In the genomic region with DNA sequence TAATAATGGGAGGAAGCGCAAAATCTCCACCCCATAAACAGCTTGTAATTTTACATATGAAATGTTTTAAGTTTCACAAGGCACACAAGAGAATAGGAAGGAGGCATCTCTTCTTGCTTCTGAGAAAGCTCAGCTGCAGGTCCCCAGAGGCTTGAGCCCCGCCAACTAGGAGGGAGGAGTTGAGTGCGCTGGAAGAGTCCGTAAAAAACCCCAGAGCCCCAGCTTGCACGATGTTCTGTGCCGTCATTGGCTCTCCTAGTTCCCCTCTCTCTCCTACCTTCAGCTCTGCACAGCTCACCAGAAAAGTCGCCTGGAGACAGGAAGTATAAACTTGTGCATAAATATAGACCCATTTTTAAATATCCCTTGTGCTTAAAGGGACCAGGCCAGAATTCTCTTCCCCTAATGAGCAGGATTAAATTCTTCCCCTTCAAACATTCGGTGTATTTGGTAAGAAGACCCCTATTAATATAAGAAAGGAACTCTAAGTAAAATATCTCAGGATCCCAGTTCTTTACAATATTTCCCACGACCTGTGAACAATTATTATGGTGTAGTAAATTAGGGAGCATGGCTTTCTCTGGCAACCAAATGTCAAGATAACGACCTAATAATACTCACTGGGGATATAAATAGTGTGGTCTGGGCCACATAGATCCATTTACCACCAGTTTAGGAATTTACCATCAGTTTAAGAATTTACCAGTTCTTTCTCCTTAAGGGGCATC, we compare ENCODE assay signal across 8 cellular contexts. TPM values are rescaled to one million over a fixed set of nuclear protein-coding genes. Genes with fewer than 3 reads are reported as not detected.
DNase-seq lines count a peak whose midpoint lies in the region; TF ChIP-seq lines count a peak whose summit lies in the region.

No MANE protein-coding gene starts in this region.

- TF ChIP-seq CTCF in GM13977 (IDR thresholded peaks at IDR 0.05; ENCODE audit: extremely low read depth, insufficient read depth, missing control alignments) (no peak), HFFc6 (IDR thresholded peaks at IDR 0.05) (no peak), spleen (IDR thresholded peaks at IDR 0.05 in 8 of 11, conservative IDR thresholded peaks at IDR 0.05 in 3 of 11) (peak in 1 of 11 experiments; percentile 14)

- no peak for TF ChIP-seq POLR2A in spleen (IDR thresholded peaks at IDR 0.05)

- H3K27ac ChIP-seq in spleen, result peak overlapping the region; percentile 45 to 89 (median 75)

- H3K36me3 ChIP-seq in spleen, result peaks cover 0 to 62% (median 8%) of the 10 kb centered on the region in 6 donors

- DNase-seq in GM13977 (ENCODE audit: low spot score) (peak; percentile 81), HFFc6 (peak; percentile 57), NCI-H69 (lab: John Stamatoyannopoulos, UW) (peak; percentile 58), activated T-helper 1 cell treated with Interleukin-2 at 50 U/mL for 16 hours (ENCODE audit: low read depth) (peak; percentile 66), head of caudate nucleus (peak in 27 of 42 donors; percentile 10 to 73 (median 38)), spleen (peak; percentile 94), NCI-H2029 treated with DMSO at 0.1 percent for 48 hours (lab: John Stamatoyannopoulos, UW) (no peak), dedifferentiated amniotic fluid mesenchymal stem cell (ENCODE audit: extremely low spot score) (no peak)

- peak overlapping the region; percentile 57 for H3K27ac Mint-ChIP-seq in HFFc6

- H3K27me3 ChIP-seq in spleen (replicated peaks in 1 of 7), result no peaks in the 10 kb centered on the region

- no peaks in the 10 kb centered on the region; the same call in 1 of the 2 replicates for H3K9me3 Mint-ChIP-seq in HFFc6

- in situ Hi-C loops in GM13977 (cut with MboI; ENCODE audit: low pct_unique_long_range_greater_than_20kb, low sequenced_read_pairs, unreplicated experiment), result no loop called here

- H3K27me3 Mint-ChIP-seq in HFFc6 (ENCODE audit: insufficient read depth), result peaks cover 3% of the 10 kb centered on the region; the same call in 1 of the 2 replicates

- peaks cover 58% of the 10 kb centered on the region for H3K4me1 Mint-ChIP-seq in HFFc6 (ENCODE audit: low read depth)

- H3K4me3 ChIP-seq in spleen, result peak overlapping the region in 1 of 8 donors; percentile 43

- 10 to 16% (median 12%) methylated on average over 10 of the region's 10 CpGs for WGBS in spleen, 5 donors

- intact Hi-C loops in head of caudate nucleus (cut with DNase I) (no loop called here), spleen (cut with DNase I; ENCODE audit: low total_unique reads) (no loop called here)

- H3K36me3 Mint-ChIP-seq in HFFc6 (ENCODE audit: low read depth), result peaks cover 30% of the 10 kb centered on the region

- peaks cover 0 to 10% (median 3%) of the 10 kb centered on the region in 8 donors for H3K9me3 ChIP-seq in spleen

- H3K4me3 Mint-ChIP-seq in HFFc6, result peak overlapping the region; percentile 27

- H3K4me1 ChIP-seq in spleen, result peaks cover 22 to 65% (median 54%) of the 10 kb centered on the region in 6 donors

RNA-seq across cellular contexts. Expression of gene GLRX, which starts 13.7 kb away (rescaled TPM):
- 100 to 1,000 TPM; 139 to 183 (median 150) TPM for total RNA-seq in HFFc6 (2021; fragmentation: NEBNext Ultra II Directional; extraction: Animal tissue kit (Norgen Biotek cat#: 25700))
- 100 to 1,000 TPM in 2 of 7 donors, 10 to 100 TPM in 5; 59.3 to 130 (median 68.7) TPM for total RNA-seq in spleen
- polyA plus RNA-seq in spleen, result 100 to 1,000 TPM in 2 of 3 donors, 10 to 100 TPM in 1; 85.2 to 149 (median 108) TPM

Comparison
In these comparisons a context has a peak if more than half of its experiments do, and no peak if none do; other contexts are left out.
1. DNase-seq: peak in GM13977 (single experiment), HFFc6 (single experiment), NCI-H69 (single experiment), activated T-helper 1 cell treated with Interleukin-2 at 50 U/mL for 16 hours (single experiment), head of caudate nucleus (27 of 42) and spleen (single experiment); none in NCI-H2029 treated with DMSO at 0.1 percent for 48 hours (single experiment) and dedifferentiated amniotic fluid mesenchymal stem cell (single experiment).